In genomic region chr7:25780904-25781303, GRCh38 we compare ENCODE assay signal across 22 cellular contexts.
"Had no signal": no experiment of that assay in that cellular context is flagged by ENCODE, and none has a peak within 500 bp of the region (broad histone marks: within the 10 kb centered on the region; RNA-seq: fewer than 3 reads in every experiment).

No MANE protein-coding gene starts in this region.

- H3K4me3 ChIP-seq: pancreas, psoas muscle, right lobe of liver, sigmoid colon, stomach, thoracic aorta, thyroid gland, tibial nerve, upper lobe of left lung, vagina had no signal

- H3K36me3 ChIP-seq: neutrophil, pancreas, right lobe of liver, sigmoid colon, stomach, thoracic aorta, thyroid gland, tibial nerve, upper lobe of left lung, vagina had no signal

- H3K27me3 ChIP-seq: neutrophil, pancreas, right lobe of liver, sigmoid colon, stomach, thyroid gland, tibial nerve, upper lobe of left lung, vagina had no signal

- H3K27ac ChIP-seq: neutrophil, pancreas, psoas muscle, right lobe of liver, sigmoid colon, stomach, thoracic aorta, thyroid gland, tibial nerve, upper lobe of left lung, vagina had no signal

- H3K4me1 ChIP-seq: pancreas, right lobe of liver, upper lobe of left lung, vagina had no signal

- H3K9me3 ChIP-seq: neutrophil, pancreas, psoas muscle, right lobe of liver, sigmoid colon, stomach, thoracic aorta, thyroid gland, tibial nerve, upper lobe of left lung, vagina had no signal

- DNase-seq: nephron progenitor cell; nucleus accumbens; pancreas; psoas muscle; right cardiac atrium; right lobe of liver; sigmoid colon; small intestine; stimulated activated CD4-positive, alpha-beta T cell treated with anti-CD3 and anti-CD28 coated beads, Interleukin-15, amount 100 ng/mL, for 24 hours; stimulated activated CD4-positive, alpha-beta T cell treated with anti-CD3 and anti-CD28 coated beads, Interleukin-2, amount 100 ng/mL, for 24 hours; stimulated activated CD4-positive, alpha-beta T cell treated with anti-CD3 and anti-CD28 coated beads, Interleukin-2, amount 100 ng/mL, for 48 hours; stimulated activated CD4-positive, alpha-beta T cell treated with anti-CD3 and anti-CD28 coated beads, Interleukin-4, amount 100 ng/mL, for 24 hours; stimulated activated naive B cell treated with anti-CD40 and anti-IgM and Interleukin-4, amounts not matched to agents 10 μg/mL and 1 μg/mL and 100 μg/mL, for 72 hours; stimulated activated naive CD4-positive, alpha-beta T cell treated with Interleukin-2 at 50 U/mL for 16 hours; stomach; thyroid gland; trophoblast cell; upper lobe of left lung had no signal
